1 cellular context compared by ENCODE assay signal in genomic region chr11:133618500-133618899, GRCh38.
TF ChIP-seq lines count a peak whose summit lies in the region.

No MANE protein-coding gene starts in this region.

TF ChIP-seq in H1, 55 proteins besides CTCF, POLR2A, EP300 and RAD21 (continued from another document):
- TF ChIP-seq CHD2 (IDR thresholded peaks at IDR 0.05; ENCODE audit: low read length): no peak
- no peak for TF ChIP-seq ASH2L (IDR thresholded peaks at IDR 0.05; ENCODE audit: low read length)
- no peak for TF ChIP-seq TCF12 (IDR thresholded peaks at IDR 0.05; ENCODE audit: low read depth, low read length)
TF ChIP-seq in H1: peak in this region for 0.
